In the genomic region with DNA sequence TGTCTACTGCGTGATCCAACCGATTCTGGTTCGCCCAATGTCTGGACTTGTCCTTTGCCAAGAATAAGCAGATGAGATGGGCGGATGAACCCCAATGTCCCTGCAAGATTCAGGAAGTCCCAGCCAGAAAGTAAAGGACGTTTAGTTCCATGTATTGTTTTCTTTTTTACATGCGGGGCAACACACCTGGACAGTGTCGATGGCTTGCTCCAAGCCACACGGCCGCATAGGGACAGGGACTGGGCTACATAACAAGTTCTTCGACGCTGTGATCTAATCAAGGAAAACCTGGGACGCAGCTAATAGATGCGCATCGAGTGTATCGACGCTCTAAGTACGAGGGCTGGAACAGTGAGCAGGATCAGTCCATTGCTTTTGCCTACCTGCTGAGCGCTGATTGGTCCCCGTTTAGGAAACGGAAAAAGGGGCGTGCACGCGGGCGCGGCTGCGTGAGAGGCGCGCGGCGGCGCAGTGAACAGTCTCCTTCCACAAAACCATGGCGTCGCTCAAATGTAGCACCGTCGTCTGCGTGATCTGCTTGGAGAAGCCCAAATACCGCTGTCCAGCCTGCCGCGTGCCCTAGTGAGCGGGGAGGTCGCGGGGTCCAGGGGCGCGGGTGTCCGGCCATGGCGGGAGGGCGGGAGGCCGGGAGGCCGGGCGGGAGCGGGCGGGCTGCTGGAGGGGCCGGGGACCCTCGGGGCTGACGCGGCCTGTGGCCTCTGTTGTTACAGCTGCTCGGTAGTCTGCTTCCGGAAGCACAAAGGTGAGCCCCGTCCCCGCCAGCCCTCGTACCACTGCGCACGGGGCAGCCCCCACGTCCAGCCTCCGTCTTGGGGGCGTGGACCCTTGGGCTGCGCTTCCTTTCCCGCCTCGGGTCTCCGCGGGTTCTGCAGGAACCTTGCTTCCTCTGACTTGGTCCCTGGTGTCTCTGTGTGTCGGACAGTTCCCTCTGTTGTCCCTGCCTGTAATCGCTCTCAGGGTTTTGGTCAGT, we compare ENCODE assay signal across 1 cellular context.
TF ChIP-seq lines count a peak whose summit lies in the region.

TSS of gene ZNHIT3 (plus strand) at position 478 of the 991 bp plus-strand sequence. CDS start at position 497, 19 bp downstream.

TF ChIP-seq in K562, 482 proteins besides CTCF, POLR2A, EP300 and RAD21 (continued from another document and continues in another):
- TF ChIP-seq, protein P1, sequence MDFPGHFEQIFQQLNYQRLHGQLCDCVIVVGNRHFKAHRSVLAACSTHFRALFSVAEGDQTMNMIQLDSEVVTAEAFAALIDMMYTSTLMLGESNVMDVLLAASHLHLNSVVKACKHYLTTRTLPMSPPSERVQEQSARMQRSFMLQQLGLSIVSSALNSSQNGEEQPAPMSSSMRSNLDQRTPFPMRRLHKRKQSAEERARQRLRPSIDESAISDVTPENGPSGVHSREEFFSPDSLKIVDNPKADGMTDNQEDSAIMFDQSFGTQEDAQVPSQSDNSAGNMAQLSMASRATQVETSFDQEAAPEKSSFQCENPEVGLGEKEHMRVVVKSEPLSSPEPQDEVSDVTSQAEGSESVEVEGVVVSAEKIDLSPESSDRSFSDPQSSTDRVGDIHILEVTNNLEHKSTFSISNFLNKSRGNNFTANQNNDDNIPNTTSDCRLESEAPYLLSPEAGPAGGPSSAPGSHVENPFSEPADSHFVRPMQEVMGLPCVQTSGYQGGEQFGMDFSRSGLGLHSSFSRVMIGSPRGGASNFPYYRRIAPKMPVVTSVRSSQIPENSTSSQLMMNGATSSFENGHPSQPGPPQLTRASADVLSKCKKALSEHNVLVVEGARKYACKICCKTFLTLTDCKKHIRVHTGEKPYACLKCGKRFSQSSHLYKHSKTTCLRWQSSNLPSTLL (IDR thresholded peaks at IDR 0.05): no peak
- TF ChIP-seq IRF9 (tag; IDR thresholded peaks at IDR 0.05): no peak
- 0 out of 2 replicates have a peak, but pooled peaks have one; percentile 18 for TF ChIP-seq NKRF (IDR thresholded peaks at IDR 0.05; ENCODE audit: borderline replicate concordance)
- no peak for TF ChIP-seq GATAD2A (IDR thresholded peaks at IDR 0.05)
- TF ChIP-seq ZBTB12 (CRISPR knock-in tag; IDR thresholded peaks at IDR 0.05): no peak
- no peak for TF ChIP-seq DDX20 (tag; IDR thresholded peaks at IDR 0.05; ENCODE audit: low read depth)
- TF ChIP-seq SMARCA5 (IDR thresholded peaks at IDR 0.05): no peak
- no peak for TF ChIP-seq POU5F1 (IDR thresholded peaks at IDR 0.05; ENCODE audit: borderline replicate concordance, low read depth, low read length, partially characterized antibody)
- no peak for TF ChIP-seq CBFB (CRISPR knock-in tag; IDR thresholded peaks at IDR 0.05)
- TF ChIP-seq CXXC5 (CRISPR knock-in tag; IDR thresholded peaks at IDR 0.05): peak; percentile 99
- TF ChIP-seq, protein P2, sequence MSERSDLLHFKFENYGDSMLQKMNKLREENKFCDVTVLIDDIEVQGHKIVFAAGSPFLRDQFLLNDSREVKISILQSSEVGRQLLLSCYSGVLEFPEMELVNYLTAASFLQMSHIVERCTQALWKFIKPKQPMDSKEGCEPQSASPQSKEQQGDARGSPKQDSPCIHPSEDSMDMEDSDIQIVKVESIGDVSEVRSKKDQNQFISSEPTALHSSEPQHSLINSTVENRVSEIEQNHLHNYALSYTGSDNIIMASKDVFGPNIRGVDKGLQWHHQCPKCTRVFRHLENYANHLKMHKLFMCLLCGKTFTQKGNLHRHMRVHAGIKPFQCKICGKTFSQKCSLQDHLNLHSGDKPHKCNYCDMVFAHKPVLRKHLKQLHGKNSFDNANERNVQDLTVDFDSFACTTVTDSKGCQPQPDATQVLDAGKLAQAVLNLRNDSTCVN (CRISPR knock-in tag; IDR thresholded peaks at IDR 0.05): no peak
- TF ChIP-seq WHSC1 (IDR thresholded peaks at IDR 0.05; ENCODE audit: low read length): no peak
- TF ChIP-seq TSC22D4 (tag; IDR thresholded peaks at IDR 0.05): no peak
- TF ChIP-seq ZBTB9 (CRISPR knock-in tag; IDR thresholded peaks at IDR 0.05): no peak
- TF ChIP-seq HNRNPL (IDR thresholded peaks at IDR 0.05; ENCODE audit: low read depth, low read length): no peak
- peak; percentile 74 for TF ChIP-seq JUND (IDR thresholded peaks at IDR 0.05; ENCODE audit: borderline replicate concordance, low read depth, low read length)
- TF ChIP-seq JUND (tag; IDR thresholded peaks at IDR 0.05; ENCODE audit: borderline replicate concordance, low read depth, low read length): peak; percentile 69; the same call in 1 of the 3 replicates
- TF ChIP-seq FOSL1 (tag; conservative IDR thresholded peaks at IDR 0.05): no peak
- peak; percentile 58; the same call in 1 of the 2 replicates for TF ChIP-seq GABPA (tag; conservative IDR thresholded peaks at IDR 0.05; ENCODE audit: low read depth)
- peak in 1 of 2 experiments; percentile 46; a peak in 1 of 4 replicates for TF ChIP-seq SRF (CRISPR knock-in tag; IDR thresholded peaks at IDR 0.05)
- no peak for TF ChIP-seq KLF10 (CRISPR knock-in tag; IDR thresholded peaks at IDR 0.05)
- 0 out of 2 replicates have a peak, but pooled peaks have one; percentile 9 for TF ChIP-seq ARID1B (IDR thresholded peaks at IDR 0.05)
- TF ChIP-seq ELF2 (CRISPR knock-in tag; IDR thresholded peaks at IDR 0.05): peak; percentile 69; the same call in 1 of the 2 replicates
- no peak for TF ChIP-seq ARHGAP35 (IDR thresholded peaks at IDR 0.05; ENCODE audit: partially characterized antibody)
- no peak for TF ChIP-seq ARNT (IDR thresholded peaks at IDR 0.05)
- no peak for TF ChIP-seq ZBTB1 (CRISPR knock-in tag; IDR thresholded peaks at IDR 0.05; ENCODE audit: borderline replicate concordance, low read depth)
- TF ChIP-seq, protein P3, sequence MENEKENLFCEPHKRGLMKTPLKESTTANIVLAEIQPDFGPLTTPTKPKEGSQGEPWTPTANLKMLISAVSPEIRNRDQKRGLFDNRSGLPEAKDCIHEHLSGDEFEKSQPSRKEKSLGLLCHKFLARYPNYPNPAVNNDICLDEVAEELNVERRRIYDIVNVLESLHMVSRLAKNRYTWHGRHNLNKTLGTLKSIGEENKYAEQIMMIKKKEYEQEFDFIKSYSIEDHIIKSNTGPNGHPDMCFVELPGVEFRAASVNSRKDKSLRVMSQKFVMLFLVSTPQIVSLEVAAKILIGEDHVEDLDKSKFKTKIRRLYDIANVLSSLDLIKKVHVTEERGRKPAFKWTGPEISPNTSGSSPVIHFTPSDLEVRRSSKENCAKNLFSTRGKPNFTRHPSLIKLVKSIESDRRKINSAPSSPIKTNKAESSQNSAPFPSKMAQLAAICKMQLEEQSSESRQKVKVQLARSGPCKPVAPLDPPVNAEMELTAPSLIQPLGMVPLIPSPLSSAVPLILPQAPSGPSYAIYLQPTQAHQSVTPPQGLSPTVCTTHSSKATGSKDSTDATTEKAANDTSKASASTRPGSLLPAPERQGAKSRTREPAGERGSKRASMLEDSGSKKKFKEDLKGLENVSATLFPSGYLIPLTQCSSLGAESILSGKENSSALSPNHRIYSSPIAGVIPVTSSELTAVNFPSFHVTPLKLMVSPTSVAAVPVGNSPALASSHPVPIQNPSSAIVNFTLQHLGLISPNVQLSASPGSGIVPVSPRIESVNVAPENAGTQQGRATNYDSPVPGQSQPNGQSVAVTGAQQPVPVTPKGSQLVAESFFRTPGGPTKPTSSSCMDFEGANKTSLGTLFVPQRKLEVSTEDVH (IDR thresholded peaks at IDR 0.05; ENCODE audit: low read depth, partially characterized antibody): no peak
- no peak for TF ChIP-seq TGIF2 (CRISPR knock-in tag; IDR thresholded peaks at IDR 0.05)
- TF ChIP-seq DIDO1 (tag; IDR thresholded peaks at IDR 0.05; ENCODE audit: low read depth): peak; percentile 40; the same call in 1 of the 2 replicates
- no peak for TF ChIP-seq FOXJ2 (tag; IDR thresholded peaks at IDR 0.05)
- TF ChIP-seq HNRNPK (IDR thresholded peaks at IDR 0.05; ENCODE audit: low read depth, low read length, poor library complexity, severe bottlenecking): no peak
- TF ChIP-seq, protein P4, sequence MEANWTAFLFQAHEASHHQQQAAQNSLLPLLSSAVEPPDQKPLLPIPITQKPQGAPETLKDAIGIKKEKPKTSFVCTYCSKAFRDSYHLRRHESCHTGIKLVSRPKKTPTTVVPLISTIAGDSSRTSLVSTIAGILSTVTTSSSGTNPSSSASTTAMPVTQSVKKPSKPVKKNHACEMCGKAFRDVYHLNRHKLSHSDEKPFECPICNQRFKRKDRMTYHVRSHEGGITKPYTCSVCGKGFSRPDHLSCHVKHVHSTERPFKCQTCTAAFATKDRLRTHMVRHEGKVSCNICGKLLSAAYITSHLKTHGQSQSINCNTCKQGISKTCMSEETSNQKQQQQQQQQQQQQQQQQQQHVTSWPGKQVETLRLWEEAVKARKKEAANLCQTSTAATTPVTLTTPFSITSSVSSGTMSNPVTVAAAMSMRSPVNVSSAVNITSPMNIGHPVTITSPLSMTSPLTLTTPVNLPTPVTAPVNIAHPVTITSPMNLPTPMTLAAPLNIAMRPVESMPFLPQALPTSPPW (CRISPR knock-in tag; IDR thresholded peaks at IDR 0.05): peak; percentile 20
- TF ChIP-seq ZNF764 (CRISPR knock-in tag; IDR thresholded peaks at IDR 0.05; ENCODE audit: low read depth): no peak
- TF ChIP-seq, protein P5, sequence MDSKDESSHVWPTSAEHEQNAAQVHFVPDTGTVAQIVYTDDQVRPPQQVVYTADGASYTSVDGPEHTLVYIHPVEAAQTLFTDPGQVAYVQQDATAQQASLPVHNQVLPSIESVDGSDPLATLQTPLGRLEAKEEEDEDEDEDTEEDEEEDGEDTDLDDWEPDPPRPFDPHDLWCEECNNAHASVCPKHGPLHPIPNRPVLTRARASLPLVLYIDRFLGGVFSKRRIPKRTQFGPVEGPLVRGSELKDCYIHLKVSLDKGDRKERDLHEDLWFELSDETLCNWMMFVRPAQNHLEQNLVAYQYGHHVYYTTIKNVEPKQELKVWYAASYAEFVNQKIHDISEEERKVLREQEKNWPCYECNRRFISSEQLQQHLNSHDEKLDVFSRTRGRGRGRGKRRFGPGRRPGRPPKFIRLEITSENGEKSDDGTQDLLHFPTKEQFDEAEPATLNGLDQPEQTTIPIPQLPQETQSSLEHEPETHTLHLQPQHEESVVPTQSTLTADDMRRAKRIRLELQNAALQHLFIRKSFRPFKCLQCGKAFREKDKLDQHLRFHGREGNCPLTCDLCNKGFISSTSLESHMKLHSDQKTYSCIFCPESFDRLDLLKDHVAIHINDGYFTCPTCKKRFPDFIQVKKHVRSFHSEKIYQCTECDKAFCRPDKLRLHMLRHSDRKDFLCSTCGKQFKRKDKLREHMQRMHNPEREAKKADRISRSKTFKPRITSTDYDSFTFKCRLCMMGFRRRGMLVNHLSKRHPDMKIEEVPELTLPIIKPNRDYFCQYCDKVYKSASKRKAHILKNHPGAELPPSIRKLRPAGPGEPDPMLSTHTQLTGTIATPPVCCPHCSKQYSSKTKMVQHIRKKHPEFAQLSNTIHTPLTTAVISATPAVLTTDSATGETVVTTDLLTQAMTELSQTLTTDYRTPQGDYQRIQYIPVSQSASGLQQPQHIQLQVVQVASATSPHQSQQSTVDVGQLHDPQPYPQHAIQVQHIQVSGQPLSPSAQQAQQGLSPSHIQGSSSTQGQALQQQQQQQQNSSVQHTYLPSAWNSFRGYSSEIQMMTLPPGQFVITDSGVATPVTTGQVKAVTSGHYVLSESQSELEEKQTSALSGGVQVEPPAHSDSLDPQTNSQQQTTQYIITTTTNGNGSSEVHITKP (IDR thresholded peaks at IDR 0.05; ENCODE audit: partially characterized antibody): peak; percentile 34
- no peak for TF ChIP-seq FUS (optimal IDR thresholded peaks at IDR 0.05; ENCODE audit: low read depth, low read length)
- TF ChIP-seq PTRF (tag; IDR thresholded peaks at IDR 0.05): no peak
- no peak for TF ChIP-seq ZFP36 (IDR thresholded peaks at IDR 0.05; ENCODE audit: low read depth, low read length, partially characterized antibody)
- peak; percentile 20; the same call in 1 of the 2 replicates for TF ChIP-seq MECOM (CRISPR knock-in tag; IDR thresholded peaks at IDR 0.05)
- no peak for TF ChIP-seq MCM7 (IDR thresholded peaks at IDR 0.05)
- peak; percentile 53 for TF ChIP-seq MAX (CRISPR knock-in tag; IDR thresholded peaks at IDR 0.05)
